In the genomic region with DNA sequence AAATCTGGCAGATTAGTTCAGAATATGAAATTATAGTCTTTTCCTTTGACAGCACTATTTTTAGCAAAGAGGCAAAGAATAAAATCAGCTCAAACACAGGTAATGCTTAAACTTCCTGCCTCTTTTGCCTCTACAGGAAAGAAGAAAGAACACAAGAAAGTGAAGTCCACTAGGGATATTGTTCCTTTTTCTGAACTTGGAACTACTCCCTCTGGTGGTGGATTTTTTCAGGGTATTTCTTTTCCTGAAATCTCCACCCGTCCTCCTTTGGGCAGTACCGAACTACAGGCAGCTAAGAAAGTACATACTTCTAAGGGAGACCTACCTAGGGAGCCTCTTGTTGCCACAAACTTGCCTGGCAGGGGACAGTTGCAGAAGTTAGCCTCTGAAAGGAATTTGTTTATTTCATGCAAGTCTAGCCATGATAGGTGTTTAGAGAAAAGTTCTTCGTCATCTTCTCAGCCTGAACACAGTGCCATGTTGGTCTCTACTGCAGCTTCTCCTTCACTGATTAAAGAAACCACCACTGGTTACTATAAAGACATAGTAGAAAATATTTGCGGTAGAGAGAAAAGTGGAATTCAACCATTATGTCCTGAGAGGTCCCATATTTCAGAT, we compare ENCODE assay signal across 9 cellular contexts. TPM values are rescaled to one million over a fixed set of nuclear protein-coding genes. Genes with fewer than 3 reads are reported as not detected.
DNase-seq lines count a peak whose midpoint lies in the region; ATAC-seq, FAIRE-seq and TF ChIP-seq lines count a peak whose summit lies in the region.
"Had no signal": no experiment of that assay in that cellular context is flagged by ENCODE, and none has a peak within 500 bp of the region (broad histone marks: within the 10 kb centered on the region; RNA-seq: fewer than 3 reads in every experiment).

No MANE protein-coding gene starts in this region.

- no peak overlapping the region for H3K4me2 ChIP-seq in K562 (ENCODE audit: insufficient read depth, low read length)

- H3K4me1 ChIP-seq in K562 (replicated peaks in 1 of 2; ENCODE audit: control insufficient read depth in 2 of 2, insufficient read depth in 2 of 2, low read length in 2 of 2), result peaks cover 0 to 12% of the 10 kb centered on the region in 2 experiments; a peak in 3 of 5 replicates
- no peaks in the 10 kb centered on the region for H3K4me1 ChIP-seq in lower lobe of right lung
- H3K4me1 ChIP-seq: SJSA1 had no signal

- CTCF ChIA-PET in BJ (lab: Yijun Ruan, JAX), result interaction anchor here (0.7 to 2.8 kb wide), 14 partner anchors 9 to 116 kb away, joined by 3 to 12 read pairs (median 4); no protein-coding TSS in a partner anchor
- CTCF ChIA-PET in K562 (lab: Yijun Ruan, JAX; ENCODE audit: low intra/inter-chr PET ratio), result interaction anchor here (0.7 to 1.3 kb wide), 4 partner anchors 108 to 121 kb away, joined by 3 to 8 read pairs (median 4); no protein-coding TSS in a partner anchor

- POLR2A ChIA-PET in BJ (lab: Charles Lee), result no interaction called here
- POLR2A ChIA-PET in K562 (lab: Yijun Ruan, JAX), result interaction anchor here (0.6 to 5.0 kb wide), 4 partner anchors 10 to 61 kb away, joined by 3 to 33 read pairs (median 6); no protein-coding TSS in a partner anchor

- peak; percentile 85 for ATAC-seq in K562
- peak; percentile 62 to 74 for ATAC-seq in lower lobe of right lung
- ATAC-seq in HG03159 (IDR thresholded peaks at IDR 0.05; ENCODE audit: unreplicated experiment), result no peak

- BruUV-seq in K562 (replicated peaks; lab: Mats Ljungman, UMichigan), result no TSS peak

- H3K79me2 ChIP-seq in K562 (ENCODE audit: control insufficient read depth, insufficient read depth, low read length), result peaks cover 86% of the 10 kb centered on the region

- in situ Hi-C loops in K562 (cut with MboI), result no loop called here

- 56% methylated on average over 4 of the region's 4 CpGs for WGBS in K562 (ENCODE audit: insufficient coverage, low coverage, missing lambda C conversion rate)

- FAIRE-seq in K562 (lab: Jason Lieb, UNC), result peak; percentile 77

- H3K9ac ChIP-seq in K562 (ENCODE audit: insufficient read depth in 1 of 2, low read depth in 2 of 2, low read length in 2 of 2), result no peak overlapping the region

- no peak overlapping the region for H2AFZ ChIP-seq in K562 (ENCODE audit: low read depth, low read length)

- H3K36me3 ChIP-seq in BJ (ENCODE audit: control insufficient read depth, insufficient read depth, low read length), result no peaks in the 10 kb centered on the region
- peaks cover 99% of the 10 kb centered on the region for H3K36me3 ChIP-seq in K562 (ENCODE audit: control insufficient read depth, insufficient read depth, low read length)
- H3K36me3 ChIP-seq in lower lobe of right lung, result peaks cover 63% of the 10 kb centered on the region

- TF ChIP-seq CTCF in BJ (IDR thresholded peaks at IDR 0.05; ENCODE audit: insufficient read depth, low read depth, low read length) (peak; percentile 58), GM12873 (IDR thresholded peaks at IDR 0.05; ENCODE audit: insufficient read depth, low read depth, low read length, missing control alignments) (peak; percentile 54), K562 (IDR thresholded peaks at IDR 0.05 in 2 of 3, conservative IDR thresholded peaks at IDR 0.05 in 1 of 3; ENCODE audit: insufficient read depth in 2 of 3, low read depth in 1 of 3, low read length in 3 of 3) (peak; percentile 67 to 83 (median 73)), lower lobe of right lung (IDR thresholded peaks at IDR 0.05) (peak; percentile 68)

- no peaks in the 10 kb centered on the region for H3K9me1 ChIP-seq in K562 (ENCODE audit: control insufficient read depth, insufficient read depth, low read length)

- peak; percentile 57 to 62 for TF ChIP-seq RAD21 in K562 (CRISPR knock-in tag; conservative IDR thresholded peaks at IDR 0.05 in 1 of 2, IDR thresholded peaks at IDR 0.05 in 1 of 2)

- H3K27me3 ChIP-seq in BJ (ENCODE audit: control insufficient read depth, insufficient read depth, low read length) (no peaks in the 10 kb centered on the region), K562 (ENCODE audit: control insufficient read depth in 2 of 2, insufficient read depth in 2 of 2, low read length in 2 of 2) (no peaks in the 10 kb centered on the region), lower lobe of right lung (ENCODE audit: low read depth) (no peaks in the 10 kb centered on the region)
- H3K27me3 ChIP-seq: SJSA1 had no signal

- H3K9me3 ChIP-seq in K562 (replicated peaks; ENCODE audit: control insufficient read depth, insufficient read depth, low read depth, low read length) (no peaks in the 10 kb centered on the region), lower lobe of right lung (no peaks in the 10 kb centered on the region)
- H3K9me3 ChIP-seq: SJSA1 had no signal

- TF ChIP-seq EP300 in K562 (IDR thresholded peaks at IDR 0.05; ENCODE audit: low read length), result no peak

- H3K27ac ChIP-seq in K562 (ENCODE audit: extremely low read depth, low read depth, low read length) (no peak overlapping the region; the same call in 2 of the 3 replicates), lower lobe of right lung (no peak overlapping the region), substantia nigra (ENCODE audit: low read depth, low read length, poor library complexity, severe bottlenecking) (no peak overlapping the region)
- H3K27ac ChIP-seq: SJSA1 had no signal

- DNase-seq in BJ (ENCODE audit: low read depth) (no peak), NCI-H460 (ENCODE audit: extremely low read depth, low read depth) (peak; percentile 64), K562 (ENCODE audit: extremely low read depth in 1 of 4, low spot score in 3 of 4) (peak; percentile 46 to 74 (median 50)), lower lobe of right lung (no peak), substantia nigra (lab: John Stamatoyannopoulos, UW) (no peak), C1 segment of cervical spinal cord (lab: John Stamatoyannopoulos, UW) (no peak)

- H3K4me3 ChIP-seq in BJ (ENCODE audit: low read depth, low read length) (no peak overlapping the region), K562 (no peak overlapping the region), lower lobe of right lung (no peak overlapping the region)
- H3K4me3 ChIP-seq: SJSA1 had no signal

- H4K20me1 ChIP-seq in K562 (replicated peaks; ENCODE audit: control insufficient read depth, insufficient read depth, low read length), result no peaks in the 10 kb centered on the region

- TF ChIP-seq POLR2A in K562 (conservative IDR thresholded peaks at IDR 0.05), result no peak

- intact Hi-C loops in K562 (cut with micrococcal nuclease), result loop anchor here (1.0 to 5.0 kb wide), 3 partner anchors 13 to 60 kb away; a partner anchor contains a TSS
- intact Hi-C loops in lower lobe of right lung (cut with DNase I), result no loop called here

TF ChIP-seq in K562, 482 proteins besides CTCF, POLR2A, EP300 and RAD21 (continues in another document):
- TF ChIP-seq CCNT2 (IDR thresholded peaks at IDR 0.05; ENCODE audit: borderline replicate concordance, extremely low read depth, insufficient read length, low read depth, low read length) (no peak), SMAD4 (CRISPR knock-in tag; conservative IDR thresholded peaks at IDR 0.05) (peak; percentile 39; the same call in 1 of the 2 replicates), CSDE1 (IDR thresholded peaks at IDR 0.05) (no peak)
- TF ChIP-seq, protein P1, sequence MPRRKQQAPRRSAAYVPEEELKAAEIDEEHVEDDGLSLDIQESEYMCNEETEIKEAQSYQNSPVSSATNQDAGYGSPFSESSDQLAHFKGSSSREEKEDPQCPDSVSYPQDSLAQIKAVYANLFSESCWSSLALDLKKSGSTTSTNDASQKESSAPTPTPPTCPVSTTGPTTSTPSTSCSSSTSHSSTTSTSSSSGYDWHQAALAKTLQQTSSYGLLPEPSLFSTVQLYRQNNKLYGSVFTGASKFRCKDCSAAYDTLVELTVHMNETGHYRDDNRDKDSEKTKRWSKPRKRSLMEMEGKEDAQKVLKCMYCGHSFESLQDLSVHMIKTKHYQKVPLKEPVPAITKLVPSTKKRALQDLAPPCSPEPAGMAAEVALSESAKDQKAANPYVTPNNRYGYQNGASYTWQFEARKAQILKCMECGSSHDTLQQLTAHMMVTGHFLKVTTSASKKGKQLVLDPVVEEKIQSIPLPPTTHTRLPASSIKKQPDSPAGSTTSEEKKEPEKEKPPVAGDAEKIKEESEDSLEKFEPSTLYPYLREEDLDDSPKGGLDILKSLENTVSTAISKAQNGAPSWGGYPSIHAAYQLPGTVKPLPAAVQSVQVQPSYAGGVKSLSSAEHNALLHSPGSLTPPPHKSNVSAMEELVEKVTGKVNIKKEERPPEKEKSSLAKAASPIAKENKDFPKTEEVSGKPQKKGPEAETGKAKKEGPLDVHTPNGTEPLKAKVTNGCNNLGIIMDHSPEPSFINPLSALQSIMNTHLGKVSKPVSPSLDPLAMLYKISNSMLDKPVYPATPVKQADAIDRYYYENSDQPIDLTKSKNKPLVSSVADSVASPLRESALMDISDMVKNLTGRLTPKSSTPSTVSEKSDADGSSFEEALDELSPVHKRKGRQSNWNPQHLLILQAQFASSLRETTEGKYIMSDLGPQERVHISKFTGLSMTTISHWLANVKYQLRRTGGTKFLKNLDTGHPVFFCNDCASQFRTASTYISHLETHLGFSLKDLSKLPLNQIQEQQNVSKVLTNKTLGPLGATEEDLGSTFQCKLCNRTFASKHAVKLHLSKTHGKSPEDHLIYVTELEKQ (CRISPR knock-in tag; IDR thresholded peaks at IDR 0.05), result no peak

RNA-seq across cellular contexts. Expression of a gene that starts 17.4 kb away (rescaled TPM):
- 22.7 and 36.9 TPM in 2 replicates for polyA plus RNA-seq in BJ (2011; rRNA removed)
- polyA minus RNA-seq in BJ (2011; rRNA and poly(A)+ RNA removed), result 16.0 and 16.4 TPM in 2 replicates
- 171 and 179 TPM in 2 replicates for total RNA-seq in NCI-H460 (2014; rRNA removed; shearing (Covaris generic))
- 205 and 319 TPM in 2 replicates for polyA plus RNA-seq in NCI-H460 (2014; cell fraction: nucleus; rRNA removed)
- total RNA-seq in K562 (2011; cell fraction: chromatin; rRNA removed; ENCODE audit: low replicate concordance), result 87.3 and 241 TPM in 2 replicates
- 71.1 and 72.0 TPM in 2 replicates for total RNA-seq in K562 (2011; cell fraction: nucleolus; rRNA removed)
- 103 and 175 TPM in 2 replicates for total RNA-seq in K562 (2011; cell fraction: nucleoplasm; rRNA removed)
- total RNA-seq in K562 (2014; rRNA removed), result 182 and 185 TPM in 2 replicates
- total RNA-seq in K562 (2014; rRNA removed; fragmentation: Illumina TruSeq; extraction: Trizol), result 250 and 291 TPM in 2 replicates
- total RNA-seq in K562 (2015; rRNA removed; fragmentation: Illumina TruSeq; extraction: Trizol), result 257 and 263 TPM in 2 replicates
- 234 and 244 TPM in 2 replicates for total RNA-seq in K562 (2021)
- 134 and 156 TPM in 2 replicates for polyA plus RNA-seq in K562 (2011; rRNA removed)
- 31.6 and 45.3 TPM in 2 replicates for polyA plus RNA-seq in K562 (2011; cell fraction: cytosol; rRNA removed)
- 38.5 and 49.5 TPM in 2 replicates for polyA plus RNA-seq in K562 (2011; cell fraction: nucleus; rRNA removed)
- 132 and 133 TPM in 2 replicates for polyA plus RNA-seq in K562 (2012)
- 179 and 184 TPM in 2 replicates for polyA plus RNA-seq in K562 (2014; fragmentation: Illumina TruSeq; extraction: Trizol)
- polyA plus RNA-seq in K562 (2014; fragmentation: Nextera tagmentation; extraction: Ambion mirVana), result 10 to 100 TPM; 62.1 to 85.9 TPM
- polyA plus RNA-seq in K562 (2014; rRNA removed), result 102 and 108 TPM in 2 replicates
- polyA minus RNA-seq in K562 (2011; rRNA and poly(A)+ RNA removed), result 217 and 242 TPM in 2 replicates
- 118 and 127 TPM in 2 replicates for polyA minus RNA-seq in K562 (2011; cell fraction: cytosol; rRNA and poly(A)+ RNA removed)
- 95.9 and 167 TPM in 2 replicates for polyA minus RNA-seq in K562 (2011; cell fraction: nucleus; rRNA and poly(A)+ RNA removed)
- total RNA-seq in lower lobe of right lung, result 61.7 TPM

Comparison
In these comparisons a context has a peak if more than half of its experiments do, and no peak if none do; other contexts are left out.
1. DNase-seq: peak in NCI-H460 (single experiment) and K562 (4 of 4); none in BJ (single experiment), lower lobe of right lung (single experiment), substantia nigra (0 of 49) and C1 segment of cervical spinal cord (0 of 14).
2. Peak in every context shown above with its lines, with median percentiles within 50 percentile points of each other: CTCF ChIP-seq.